29 cellular contexts compared by ENCODE assay signal in genomic region chr2:64166212-64166611, GRCh38. TPM values are rescaled to one million over a fixed set of nuclear protein-coding genes. Genes with fewer than 3 reads are reported as not detected.
DNase-seq lines count a peak whose midpoint lies in the region; ATAC-seq and TF ChIP-seq lines count a peak whose summit lies in the region.
"Had no signal": no experiment of that assay in that cellular context is flagged by ENCODE, and none has a peak within 500 bp of the region (broad histone marks: within the 10 kb centered on the region; RNA-seq: fewer than 3 reads in every experiment).

No MANE protein-coding gene starts in this region.

- no peak overlapping the region for H3K27ac ChIP-seq in OCI-LY3 (ENCODE audit: low read length)
- H3K27ac ChIP-seq in smooth muscle cell (ENCODE audit: low read depth), result peak overlapping the region; percentile 64
- H3K27ac ChIP-seq in gastroesophageal sphincter, result no peak overlapping the region
- H3K27ac ChIP-seq: 22Rv1, C4-2B, KMS-11, RWPE1 had no signal

- no peaks in the 10 kb centered on the region for H3K9me3 Mint-ChIP-seq in activated CD4-positive, alpha-beta T cell treated with anti-CD3 and anti-CD28 coated beads for 36 hours (ENCODE audit: low read depth)
- no peaks in the 10 kb centered on the region for H3K9me3 Mint-ChIP-seq in activated CD4-positive, alpha-beta T cell treated with anti-CD3 and anti-CD28 coated beads, Interleukin-2, amount 10 ng/mL, durations not matched to agents 7 days and 5 days
- H3K9me3 Mint-ChIP-seq in activated naive CD4-positive, alpha-beta T cell treated with anti-CD3 and anti-CD28 coated beads, Interleukin-2, amount 50 U/mL, for 72 hours, result no peaks in the 10 kb centered on the region
- no peaks in the 10 kb centered on the region for H3K9me3 Mint-ChIP-seq in activated naive CD4-positive, alpha-beta T cell treated with anti-CD3 and anti-CD28 coated beads, Interleukin-2, amount 10 ng/mL, durations not matched to agents 7 days and 5 days
- H3K9me3 Mint-ChIP-seq: CD8-positive, alpha-beta memory T cell; GM23338; H9; HFFc6 had no signal

- no peaks in the 10 kb centered on the region for H3K27me3 ChIP-seq in OCI-LY3 (ENCODE audit: low read depth, low read length)
- H3K27me3 ChIP-seq in smooth muscle cell (ENCODE audit: low read depth), result no peaks in the 10 kb centered on the region
- no peaks in the 10 kb centered on the region for H3K27me3 ChIP-seq in gastroesophageal sphincter

- H3K36me3 ChIP-seq in OCI-LY3 (replicated peaks; ENCODE audit: low read depth, low read length) (no peaks in the 10 kb centered on the region), smooth muscle cell (ENCODE audit: low read depth) (no peaks in the 10 kb centered on the region), gastroesophageal sphincter (no peaks in the 10 kb centered on the region)

- H3K9ac ChIP-seq in OCI-LY3 (ENCODE audit: low read length), result no peak overlapping the region
- no peak overlapping the region for H3K9ac ChIP-seq in smooth muscle cell (ENCODE audit: low read depth)
- H3K9ac ChIP-seq: KMS-11 had no signal

- ATAC-seq in activated CD4-positive, alpha-beta T cell treated with anti-CD3 and anti-CD28 coated beads for 36 hours, result peak; percentile 74
- peak; percentile 53 to 77 for ATAC-seq in activated naive CD4-positive, alpha-beta T cell treated with anti-CD3 and anti-CD28 coated beads, Interleukin-2, amount 50 U/mL, for 72 hours
- ATAC-seq in gastroesophageal sphincter, result no peak
- ATAC-seq: GM23338, Panc1 had no signal

- no peaks in the 10 kb centered on the region for H3F3A ChIP-seq in smooth muscle cell (ENCODE audit: low read depth)

- no peak for TF ChIP-seq POLR2A in gastroesophageal sphincter (IDR thresholded peaks at IDR 0.05)

- peak; percentile 20 for DNase-seq in activated CD4-positive, alpha-beta T cell treated with anti-CD3 and anti-CD28 coated beads for 36 hours
- no peak for DNase-seq in activated CD4-positive, alpha-beta T cell treated with anti-CD3 and anti-CD28 coated beads, Interleukin-2, amount 10 ng/mL, durations not matched to agents 7 days and 5 days
- DNase-seq in activated naive CD4-positive, alpha-beta T cell treated with anti-CD3 and anti-CD28 coated beads, Interleukin-2, amount 50 U/mL, for 72 hours (ENCODE audit: low spot score in 2 of 2), result no peak
- no peak for DNase-seq in activated naive CD4-positive, alpha-beta T cell treated with anti-CD3 and anti-CD28 coated beads, Interleukin-2, amount 10 ng/mL, durations not matched to agents 7 days and 5 days
- DNase-seq in smooth muscle cell (lab: John Stamatoyannopoulos, UW; ENCODE audit: unreplicated experiment), result no peak
- DNase-seq in GM10266 (ENCODE audit: extremely low spot score), result no peak
- DNase-seq: CD8-positive, alpha-beta memory T cell; DMS 273 treated with DMSO at 0.1 percent for 48 hours; DMS79; GF-D8; H9; HFFc6; NCI-H1048; NCI-H1417; NCI-H1694; NCI-H2029 treated with DMSO at 0.1 percent for 48 hours; NCI-H446 treated with DMSO at 0.1 percent for 48 hours; NCI-H526; NCI-H82; SHP77 treated with DMSO at 0.1 percent for 48 hours had no signal

- TF ChIP-seq CTCF in OCI-LY3 (IDR thresholded peaks at IDR 0.05; ENCODE audit: low read depth, low read length), result no peak
- no peak for TF ChIP-seq CTCF in smooth muscle cell (IDR thresholded peaks at IDR 0.05; ENCODE audit: borderline replicate concordance, insufficient read depth, poor library complexity, severe bottlenecking)
- no peak for TF ChIP-seq CTCF in GM10266 (IDR thresholded peaks at IDR 0.05; ENCODE audit: control insufficient read depth, insufficient read depth, low read depth, missing control alignments)
- no peak for TF ChIP-seq CTCF in gastroesophageal sphincter (IDR thresholded peaks at IDR 0.05)

- H3K79me2 ChIP-seq in OCI-LY3 (ENCODE audit: low read length) (no peaks in the 10 kb centered on the region), smooth muscle cell (ENCODE audit: low read depth) (no peaks in the 10 kb centered on the region)

- no peaks in the 10 kb centered on the region for H3K36me3 Mint-ChIP-seq in activated CD4-positive, alpha-beta T cell treated with anti-CD3 and anti-CD28 coated beads for 36 hours (ENCODE audit: low read depth)
- H3K36me3 Mint-ChIP-seq in activated CD4-positive, alpha-beta T cell treated with anti-CD3 and anti-CD28 coated beads, Interleukin-2, amount 10 ng/mL, durations not matched to agents 7 days and 5 days (ENCODE audit: low read depth), result no peaks in the 10 kb centered on the region
- no peaks in the 10 kb centered on the region for H3K36me3 Mint-ChIP-seq in activated naive CD4-positive, alpha-beta T cell treated with anti-CD3 and anti-CD28 coated beads, Interleukin-2, amount 50 U/mL, for 72 hours
- H3K36me3 Mint-ChIP-seq in activated naive CD4-positive, alpha-beta T cell treated with anti-CD3 and anti-CD28 coated beads, Interleukin-2, amount 10 ng/mL, durations not matched to agents 7 days and 5 days, result no peaks in the 10 kb centered on the region
- H3K36me3 Mint-ChIP-seq: CD8-positive, alpha-beta memory T cell had no signal

- no peak for TF ChIP-seq EP300 in gastroesophageal sphincter (IDR thresholded peaks at IDR 0.05)

- CTCF ChIA-PET in activated CD4-positive, alpha-beta T cell treated with anti-CD3 and anti-CD28 coated beads for 36 hours (lab: Charles Lee), result no interaction called here
- CTCF ChIA-PET in activated CD4-positive, alpha-beta T cell treated with anti-CD3 and anti-CD28 coated beads, Interleukin-2, amount 10 ng/mL, durations not matched to agents 7 days and 5 days (lab: Charles Lee), result interaction anchor here (1.4 kb wide), 1 partner anchor 21 kb away, joined by 5 read pairs; no protein-coding TSS in a partner anchor
- CTCF ChIA-PET in activated naive CD4-positive, alpha-beta T cell treated with anti-CD3 and anti-CD28 coated beads, Interleukin-2, amount 10 ng/mL, durations not matched to agents 7 days and 5 days (lab: Charles Lee), result interaction anchor here (1.2 kb wide), 1 partner anchor 11 kb away, joined by 3 read pairs; no protein-coding TSS in a partner anchor

- POLR2A ChIA-PET in activated CD4-positive, alpha-beta T cell treated with anti-CD3 and anti-CD28 coated beads for 36 hours (lab: Charles Lee), result interaction anchor here (0.7 kb wide), 1 partner anchor 47 kb away, joined by 3 read pairs; no protein-coding TSS in a partner anchor
- POLR2A ChIA-PET in activated CD4-positive, alpha-beta T cell treated with anti-CD3 and anti-CD28 coated beads, Interleukin-2, amount 10 ng/mL, durations not matched to agents 7 days and 5 days (lab: Charles Lee), result no interaction called here

- no peak overlapping the region for H3K27ac Mint-ChIP-seq in activated CD4-positive, alpha-beta T cell treated with anti-CD3 and anti-CD28 coated beads for 36 hours
- no peak overlapping the region for H3K27ac Mint-ChIP-seq in activated CD4-positive, alpha-beta T cell treated with anti-CD3 and anti-CD28 coated beads, Interleukin-2, amount 10 ng/mL, durations not matched to agents 7 days and 5 days
- no peak overlapping the region for H3K27ac Mint-ChIP-seq in activated naive CD4-positive, alpha-beta T cell treated with anti-CD3 and anti-CD28 coated beads, Interleukin-2, amount 50 U/mL, for 72 hours
- no peak overlapping the region for H3K27ac Mint-ChIP-seq in activated naive CD4-positive, alpha-beta T cell treated with anti-CD3 and anti-CD28 coated beads, Interleukin-2, amount 10 ng/mL, durations not matched to agents 7 days and 5 days
- H3K27ac Mint-ChIP-seq: B cell; CD8-positive, alpha-beta memory T cell; GM23338; H9; HFFc6 had no signal

- no peaks in the 10 kb centered on the region for H3K4me1 Mint-ChIP-seq in activated CD4-positive, alpha-beta T cell treated with anti-CD3 and anti-CD28 coated beads for 36 hours
- H3K4me1 Mint-ChIP-seq in activated CD4-positive, alpha-beta T cell treated with anti-CD3 and anti-CD28 coated beads, Interleukin-2, amount 10 ng/mL, durations not matched to agents 7 days and 5 days, result no peaks in the 10 kb centered on the region
- H3K4me1 Mint-ChIP-seq in activated naive CD4-positive, alpha-beta T cell treated with anti-CD3 and anti-CD28 coated beads, Interleukin-2, amount 10 ng/mL, durations not matched to agents 7 days and 5 days, result no peaks in the 10 kb centered on the region
- H3K4me1 Mint-ChIP-seq: CD8-positive, alpha-beta memory T cell; GM23338 had no signal

- no peaks in the 10 kb centered on the region for H3K27me3 Mint-ChIP-seq in activated CD4-positive, alpha-beta T cell treated with anti-CD3 and anti-CD28 coated beads for 36 hours
- no peaks in the 10 kb centered on the region for H3K27me3 Mint-ChIP-seq in activated CD4-positive, alpha-beta T cell treated with anti-CD3 and anti-CD28 coated beads, Interleukin-2, amount 10 ng/mL, durations not matched to agents 7 days and 5 days
- H3K27me3 Mint-ChIP-seq in activated naive CD4-positive, alpha-beta T cell treated with anti-CD3 and anti-CD28 coated beads, Interleukin-2, amount 10 ng/mL, durations not matched to agents 7 days and 5 days, result no peaks in the 10 kb centered on the region
- H3K27me3 Mint-ChIP-seq: B cell; CD8-positive, alpha-beta memory T cell had no signal

- 85% methylated on average over 2 of the region's 2 CpGs for WGBS in smooth muscle cell (ENCODE audit: low lambda C conversion rate)
- WGBS in gastroesophageal sphincter (ENCODE audit: low coverage in 1 of 2), 2 donors, result 72 to 84% methylated on average over 2 of the region's 2 CpGs

- H3K4me3 ChIP-seq in OCI-LY3 (ENCODE audit: low read length) (no peak overlapping the region), smooth muscle cell (no peak overlapping the region), gastroesophageal sphincter (no peak overlapping the region)
- H3K4me3 ChIP-seq: GM23338 had no signal

- intact Hi-C loops in activated CD4-positive, alpha-beta T cell treated with anti-CD3 and anti-CD28 coated beads for 36 hours (cut with DNase I, micrococcal nuclease), result loop anchor here (1.0 to 2.0 kb wide), 3 partner anchors 47 to 160 kb away; no protein-coding TSS in a partner anchor

- H3K4me1 ChIP-seq in OCI-LY3 (ENCODE audit: low read length), result peaks cover 42% of the 10 kb centered on the region
- H3K4me1 ChIP-seq in smooth muscle cell (ENCODE audit: low read depth), result peaks cover 11% of the 10 kb centered on the region
- no peaks in the 10 kb centered on the region for H3K4me1 ChIP-seq in gastroesophageal sphincter

- H3K9me3 ChIP-seq in OCI-LY3 (ENCODE audit: insufficient read depth, low read length) (no peaks in the 10 kb centered on the region), smooth muscle cell (replicated peaks; ENCODE audit: low read depth) (no peaks in the 10 kb centered on the region), gastroesophageal sphincter (no peaks in the 10 kb centered on the region)

- H4K20me1 ChIP-seq in OCI-LY3 (ENCODE audit: insufficient read depth, low read length), result no peaks in the 10 kb centered on the region
- no peaks in the 10 kb centered on the region for H4K20me1 ChIP-seq in smooth muscle cell (ENCODE audit: low read depth)

- H3K4me2 ChIP-seq in OCI-LY3 (ENCODE audit: low read length), result peak overlapping the region; percentile 17; the same call in 1 of the 2 replicates
- H3K4me2 ChIP-seq in smooth muscle cell, result peak overlapping the region; percentile 13
- H3K4me2 ChIP-seq: GM23338, KMS-11 had no signal

- H3K4me3 Mint-ChIP-seq in activated CD4-positive, alpha-beta T cell treated with anti-CD3 and anti-CD28 coated beads for 36 hours, result no peak overlapping the region
- H3K4me3 Mint-ChIP-seq in activated CD4-positive, alpha-beta T cell treated with anti-CD3 and anti-CD28 coated beads, Interleukin-2, amount 10 ng/mL, durations not matched to agents 7 days and 5 days, result no peak overlapping the region
- no peak overlapping the region for H3K4me3 Mint-ChIP-seq in activated naive CD4-positive, alpha-beta T cell treated with anti-CD3 and anti-CD28 coated beads, Interleukin-2, amount 10 ng/mL, durations not matched to agents 7 days and 5 days
- H3K4me3 Mint-ChIP-seq: B cell; CD8-positive, alpha-beta memory T cell; GM23338; H9; HFFc6 had no signal

- H2AFZ ChIP-seq in OCI-LY3 (ENCODE audit: low read depth, low read length) (no peak overlapping the region), smooth muscle cell (ENCODE audit: low read depth) (no peak overlapping the region)
- H2AFZ ChIP-seq: GM23338 had no signal

RNA-seq across cellular contexts. Expression of gene PELI1, which starts 22.0 kb away (rescaled TPM):
- 10 to 100 TPM; 21.3 to 29.7 TPM for total RNA-seq in activated CD4-positive, alpha-beta T cell treated with anti-CD3 and anti-CD28 coated beads for 36 hours
- total RNA-seq in activated CD4-positive, alpha-beta T cell treated with anti-CD3 and anti-CD28 coated beads, Interleukin-2, amount 10 ng/mL, durations not matched to agents 7 days and 5 days, result 10 to 100 TPM; 25.6 to 29.8 TPM
- total RNA-seq in activated naive CD4-positive, alpha-beta T cell treated with anti-CD3 and anti-CD28 coated beads, Interleukin-2, amount 50 U/mL, for 72 hours, result 10 to 100 TPM; 32.7 to 38.7 TPM
- total RNA-seq in smooth muscle cell (59.2 and 61.0 TPM in 2 replicates), gastroesophageal sphincter (10 to 100 TPM; 13.1 to 22.4 (median 20.5) TPM)
- 16.2 and 18.6 TPM in 2 replicates for polyA plus RNA-seq in smooth muscle cell
